In the genomic region with DNA sequence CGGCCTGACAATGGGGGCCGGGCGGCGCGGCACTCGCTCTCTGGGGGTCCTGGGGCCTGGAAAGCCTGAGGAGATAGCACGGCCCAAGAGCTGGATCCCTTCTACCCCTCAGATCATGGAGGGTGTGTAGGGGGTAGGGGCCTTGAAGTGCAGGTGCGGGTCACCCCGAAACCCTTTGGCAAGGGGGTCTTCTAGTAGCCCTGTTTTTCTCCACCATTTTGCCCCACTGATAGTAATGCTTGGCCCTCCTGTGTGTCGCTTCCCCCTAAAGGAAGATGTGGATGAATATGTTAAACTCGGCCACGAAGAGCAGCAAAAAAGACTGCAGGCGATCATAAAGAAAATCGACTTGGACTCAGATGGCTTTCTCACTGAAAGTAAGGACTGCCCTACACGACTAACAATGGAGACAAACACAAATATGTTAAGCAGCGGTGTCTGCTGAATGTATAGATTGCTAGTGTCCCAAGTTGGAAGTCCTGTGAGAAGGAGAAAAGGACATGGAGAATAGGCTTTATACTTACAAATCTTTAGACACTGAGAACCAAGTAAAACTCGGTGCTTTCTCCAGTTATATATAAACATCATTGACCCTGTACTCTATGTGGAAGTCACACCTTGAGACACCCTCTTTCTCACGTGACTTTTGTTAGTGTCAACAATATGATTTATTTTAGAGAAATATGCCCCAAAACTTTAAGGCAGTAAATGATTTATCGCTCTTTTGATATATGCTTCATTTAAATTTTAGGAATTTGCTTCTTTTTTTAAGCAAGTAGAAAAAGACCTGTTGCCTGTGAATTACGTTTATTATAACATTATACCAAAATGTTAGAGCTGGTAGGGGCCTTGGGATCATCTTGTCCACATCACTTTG, we compare ENCODE assay signal across 7 cellular contexts. TPM values are rescaled to one million over a fixed set of nuclear protein-coding genes. Genes with fewer than 3 reads are reported as not detected.
DNase-seq lines count a peak whose midpoint lies in the region; ATAC-seq, FAIRE-seq and TF ChIP-seq lines count a peak whose summit lies in the region.

No MANE protein-coding gene starts in this region.

- H3K4me1 Mint-ChIP-seq in astrocyte (ENCODE audit: low read depth, unreplicated experiment) = peaks cover 2% of the 10 kb centered on the region

- H3K27ac ChIP-seq in astrocyte (ENCODE audit: low read depth, low read length) (peak overlapping the region; percentile 56), thoracic aorta (peak overlapping the region; percentile 68 to 74)

- in situ Hi-C loops in KBM-7 (cut with MboI; ENCODE audit: low pct_unique_long_range_greater_than_20kb, low sequenced_read_pairs) = no loop called here

- peak overlapping the region; percentile 64 for H3K27ac Mint-ChIP-seq in astrocyte (ENCODE audit: unreplicated experiment)

- H3K4me2 ChIP-seq in astrocyte (ENCODE audit: low read length) = peak overlapping the region; percentile 97

- H3K27me3 Mint-ChIP-seq in astrocyte (ENCODE audit: low read depth, unreplicated experiment) = no peaks in the 10 kb centered on the region

- H2AFZ ChIP-seq in astrocyte (ENCODE audit: low read depth, low read length) = peak overlapping the region; percentile 91

- peak overlapping the region; percentile 73 for H3K4me3 ChIP-seq in astrocyte (ENCODE audit: insufficient read depth, low read depth, low read length)
- peak overlapping the region; percentile 82 for H3K4me3 ChIP-seq in thoracic aorta

- TF ChIP-seq CTCF in astrocyte (IDR thresholded peaks at IDR 0.05; ENCODE audit: insufficient read depth, low read depth, low read length) (no peak), thoracic aorta (IDR thresholded peaks at IDR 0.05) (no peak)

- peak overlapping the region; percentile 89 for H3K9ac ChIP-seq in astrocyte (ENCODE audit: low read length)

- H3K4me1 ChIP-seq in astrocyte (ENCODE audit: insufficient read depth, low read length) (peaks cover 11% of the 10 kb centered on the region), thoracic aorta (ENCODE audit: control insufficient read depth in 1 of 2, low read depth in 2 of 2) (peaks cover 5 to 23% of the 10 kb centered on the region in 2 donors)

- H4K20me1 ChIP-seq in astrocyte (ENCODE audit: insufficient read depth, low read length) = peaks cover 3% of the 10 kb centered on the region

- no peaks in the 10 kb centered on the region for H3K9me3 ChIP-seq in astrocyte (ENCODE audit: insufficient read depth, low read depth, low read length)
- H3K9me3 ChIP-seq in thoracic aorta = no peaks in the 10 kb centered on the region

- H3K36me3 ChIP-seq in astrocyte (ENCODE audit: insufficient read depth, low read length) = peaks cover 14% of the 10 kb centered on the region
- H3K36me3 ChIP-seq in thoracic aorta = peaks cover 4% of the 10 kb centered on the region

- H3K27me3 ChIP-seq in astrocyte (ENCODE audit: insufficient read depth, low read length) (no peaks in the 10 kb centered on the region), thoracic aorta (replicated peaks; ENCODE audit: insufficient read depth) (no peaks in the 10 kb centered on the region)

- ATAC-seq in left lobe of liver = peak; percentile 2
- no peak for ATAC-seq in thoracic aorta (ENCODE audit: insufficient number of reproducible peaks, low FRiP score, low read depth)
- no peak for ATAC-seq in esophagus mucosa

- no peak for TF ChIP-seq POLR2A in GM12891 (IDR thresholded peaks at IDR 0.05; ENCODE audit: low read depth, low read length)

- DNase-seq in GM12891 (ENCODE audit: insufficient read length, low spot score) (no peak), KBM-7 (peak; percentile 57), astrocyte (ENCODE audit: low read depth) (no peak), left lobe of liver (ENCODE audit: low spot score) (no peak), thoracic aorta (ENCODE audit: low spot score) (no peak), NCI-H187 (lab: John Stamatoyannopoulos, UW) (no peak)

- H3K36me3 Mint-ChIP-seq in astrocyte (ENCODE audit: low read depth, unreplicated experiment) = peaks cover 5% of the 10 kb centered on the region

- peaks cover 24% of the 10 kb centered on the region for H3K79me2 ChIP-seq in astrocyte (ENCODE audit: insufficient read depth, low read length)

- FAIRE-seq in GM12891 (lab: Jason Lieb, UNC) (peak; percentile 63), astrocyte (lab: Jason Lieb, UNC) (no peak)

- H3K4me3 Mint-ChIP-seq in astrocyte (ENCODE audit: unreplicated experiment) = peak overlapping the region; percentile 91

- no peaks in the 10 kb centered on the region for H3K9me3 Mint-ChIP-seq in astrocyte (ENCODE audit: unreplicated experiment)

TF ChIP-seq in GM12891, 5 proteins besides CTCF, POLR2A, EP300 and RAD21:
- no peak for TF ChIP-seq PAX5 (IDR thresholded peaks at IDR 0.05; ENCODE audit: insufficient read depth, low read length, severe bottlenecking)
- no peak for TF ChIP-seq POU2F2 (IDR thresholded peaks at IDR 0.05; ENCODE audit: low read depth, low read length)
- TF ChIP-seq TAF1 (IDR thresholded peaks at IDR 0.05; ENCODE audit: low read depth, low read length) = no peak
- TF ChIP-seq POLR2AphosphoS5 (IDR thresholded peaks at IDR 0.05; ENCODE audit: low read depth, low read length) = no peak
- no peak for TF ChIP-seq SPI1 (IDR thresholded peaks at IDR 0.05; ENCODE audit: low read depth, low read length)

RNA-seq across cellular contexts. Expression of gene RCN2, which starts 0.8 kb away (rescaled TPM):
- 6.1 TPM for polyA plus RNA-seq in GM12891 (2012; ENCODE audit: low read depth, missing spikeins)
- total RNA-seq in astrocyte = 68.0 and 80.2 TPM in 2 replicates
- total RNA-seq in left lobe of liver = 8.3 TPM
- total RNA-seq in thoracic aorta = 10 to 100 TPM; 51.4 to 66.9 TPM
- 25.0 TPM for total RNA-seq in esophagus mucosa

RNA-seq across cellular contexts. Expression of gene SCAPER, which starts 27.2 kb away (rescaled TPM):
- polyA plus RNA-seq in GM12891 (2012; ENCODE audit: low read depth, missing spikeins) = 4.2 TPM
- total RNA-seq in astrocyte (8.6 and 12.9 TPM in 2 replicates), left lobe of liver (6.9 TPM), thoracic aorta (10 to 100 TPM; 29.6 to 65.0 TPM), esophagus mucosa (19.5 TPM)
